ENCODE assay signal across 25 cellular contexts in the genomic region with DNA sequence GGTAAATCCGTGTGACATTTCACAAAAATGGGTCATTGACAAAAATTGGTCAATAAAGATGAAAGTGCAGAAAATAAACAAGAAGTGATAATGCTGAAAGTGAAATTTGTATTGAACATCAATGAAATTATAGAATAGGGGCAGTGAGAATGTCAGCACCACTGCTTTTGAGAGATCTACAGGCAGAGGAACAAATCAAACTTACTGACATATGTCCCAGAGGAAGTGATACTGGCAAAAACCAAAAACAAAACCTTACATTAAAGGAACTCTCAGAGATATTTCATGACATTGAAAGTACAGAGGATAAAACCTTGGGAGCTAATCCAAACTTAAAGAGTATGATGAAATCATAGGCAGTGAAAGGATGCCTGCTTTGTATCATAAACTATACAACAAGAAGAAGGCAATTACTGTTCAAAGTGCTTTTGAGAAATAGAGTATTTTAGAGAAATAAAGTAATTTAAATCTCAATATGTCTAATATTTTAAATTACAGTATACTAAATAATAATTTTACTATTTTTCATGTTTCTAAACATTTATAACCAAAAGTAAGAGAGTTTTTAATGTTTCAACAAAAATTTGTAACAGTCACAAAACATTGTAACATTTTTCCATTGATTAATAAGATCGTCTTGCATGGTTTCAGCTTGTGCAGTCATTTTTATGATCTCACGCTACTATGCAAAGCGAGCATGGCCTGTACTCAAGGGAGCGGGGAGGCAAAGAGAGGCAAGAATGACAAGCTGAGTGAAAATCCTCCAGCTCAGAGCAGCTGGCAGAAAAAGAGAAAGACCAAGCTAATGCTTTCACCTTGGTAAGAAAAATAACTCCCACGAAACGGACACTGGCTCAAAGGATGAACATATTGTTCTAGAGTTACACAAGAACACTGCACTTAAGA.
DNase-seq lines count a peak whose midpoint lies in the region; ATAC-seq and TF ChIP-seq lines count a peak whose summit lies in the region.
"Had no signal": no experiment of that assay in that cellular context is flagged by ENCODE, and none has a peak within 500 bp of the region (broad histone marks: within the 10 kb centered on the region; RNA-seq: fewer than 3 reads in every experiment).

No MANE protein-coding gene starts in this region.

- TF ChIP-seq CTCF in SK-N-SH (IDR thresholded peaks at IDR 0.05) (no peak), activated B cell treated with CpG ODN at 0.5 μM for 24 hours (IDR thresholded peaks at IDR 0.05) (no peak), natural killer cell (IDR thresholded peaks at IDR 0.05) (no peak)

- no peak for TF ChIP-seq RAD21 in SK-N-SH (IDR thresholded peaks at IDR 0.05; ENCODE audit: low read length)

- no peak for TF ChIP-seq EP300 in SK-N-SH (IDR thresholded peaks at IDR 0.05; ENCODE audit: borderline replicate concordance in 1 of 2, low read depth in 1 of 2, low read length in 1 of 2)

- H3K27me3 ChIP-seq in SK-N-SH (ENCODE audit: insufficient read depth), result no peaks in the 10 kb centered on the region
- H3K27me3 ChIP-seq: BLaER1, SJSA1 had no signal

- H3K9me3 Mint-ChIP-seq in activated B cell treated with CpG ODN at 0.5 μM for 24 hours, result peaks cover 2% of the 10 kb centered on the region
- peaks cover 2 to 4% of the 10 kb centered on the region in 2 donors for H3K9me3 Mint-ChIP-seq in natural killer cell
- H3K9me3 Mint-ChIP-seq: activated CD4-positive, alpha-beta T cell treated with anti-CD3 and anti-CD28 coated beads, Interleukin-2, amount 10 ng/mL, durations not matched to agents 24 days and 14 days; type B pancreatic cell had no signal

- H3K79me2 ChIP-seq in SK-N-SH (ENCODE audit: insufficient read depth), result no peaks in the 10 kb centered on the region
- H3K79me2 ChIP-seq: parathyroid adenoma had no signal

- ATAC-seq in SK-N-SH treated with all-trans-retinoic acid at 6 μM for 48 hours (no peak), HG03025 (IDR thresholded peaks at IDR 0.05; ENCODE audit: low FRiP score, unreplicated experiment) (peak; percentile 63), activated B cell treated with CpG ODN at 0.5 μM for 24 hours (ENCODE audit: low read depth) (peak; percentile 52), natural killer cell (no peak)
- ATAC-seq: activated CD8-positive, alpha-beta memory T cell treated with anti-CD3 and anti-CD28 coated beads, Interleukin-2, amount 10 ng/mL, durations not matched to agents 7 days and 5 days; activated naive CD4-positive, alpha-beta T cell treated with anti-CD3 and anti-CD28 coated beads, Interleukin-2, amount 50 U/mL, for 72 hours; heart left ventricle; left colon; natural killer cell treated with Interleukin-12 subunit alpha and Interleukin-12 subunit beta and Interleukin-15 and Interleukin-18, amount 100 ng/mL, for 72 hours had no signal

- H3K4me1 ChIP-seq in SK-N-SH (ENCODE audit: control insufficient read depth in 1 of 2, insufficient read depth in 2 of 2, low read depth in 1 of 2, low read length in 1 of 2), result no peaks in the 10 kb centered on the region
- H3K4me1 ChIP-seq: BLaER1, Caco-2, heart left ventricle, parathyroid adenoma, SJSA1 had no signal

- no peak overlapping the region for H3K9ac ChIP-seq in SK-N-SH
- H3K9ac ChIP-seq: BLaER1, parathyroid adenoma had no signal

- H3K4me2 ChIP-seq in SK-N-SH, result no peak overlapping the region
- H3K4me2 ChIP-seq: BLaER1 had no signal

- H3K36me3 Mint-ChIP-seq in activated B cell treated with CpG ODN at 0.5 μM for 24 hours (ENCODE audit: low read depth), result no peaks in the 10 kb centered on the region
- H3K36me3 Mint-ChIP-seq in natural killer cell, result no peaks in the 10 kb centered on the region
- H3K36me3 Mint-ChIP-seq: activated CD8-positive, alpha-beta memory T cell treated with anti-CD3 and anti-CD28 coated beads, Interleukin-2, amount 10 ng/mL, durations not matched to agents 7 days and 5 days; type B pancreatic cell had no signal

- no peak overlapping the region for H3K4me3 ChIP-seq in SK-N-SH (ENCODE audit: low read depth in 2 of 2, low read length in 1 of 2)
- H3K4me3 ChIP-seq: BLaER1, heart left ventricle, SJSA1 had no signal

- POLR2A ChIA-PET in SK-N-SH (lab: Yijun Ruan, JAX) (no interaction called here), activated B cell treated with CpG ODN at 0.5 μM for 24 hours (lab: Charles Lee) (no interaction called here)

- CTCF ChIA-PET in SK-N-SH (lab: Yijun Ruan, JAX), result interaction anchor here (1.2 to 1.3 kb wide), 2 partner anchors 13 to 263 kb away, joined by 3 to 4 read pairs; no protein-coding TSS in a partner anchor
- CTCF ChIA-PET in activated B cell treated with CpG ODN at 0.5 μM for 24 hours (lab: Charles Lee), result no interaction called here

- H3K27me3 Mint-ChIP-seq in activated B cell treated with CpG ODN at 0.5 μM for 24 hours (no peaks in the 10 kb centered on the region), natural killer cell (ENCODE audit: low read depth in 2 of 2) (peaks cover 3 to 29% of the 10 kb centered on the region in 2 donors)

- H2AFZ ChIP-seq in SK-N-SH (ENCODE audit: low read depth), result no peak overlapping the region
- H2AFZ ChIP-seq: parathyroid adenoma had no signal

- H3K27ac Mint-ChIP-seq in activated B cell treated with CpG ODN at 0.5 μM for 24 hours, result no peak overlapping the region
- no peak overlapping the region for H3K27ac Mint-ChIP-seq in natural killer cell
- H3K27ac Mint-ChIP-seq: activated CD4-positive, alpha-beta T cell treated with anti-CD3 and anti-CD28 coated beads, Interleukin-2, amount 10 ng/mL, durations not matched to agents 24 days and 14 days; activated CD8-positive, alpha-beta memory T cell treated with anti-CD3 and anti-CD28 coated beads, Interleukin-2, amount 10 ng/mL, durations not matched to agents 7 days and 5 days; activated naive CD4-positive, alpha-beta T cell treated with anti-CD3 and anti-CD28 coated beads, Interleukin-2, amount 50 U/mL, for 72 hours; natural killer cell treated with Interleukin-12 subunit alpha and Interleukin-12 subunit beta and Interleukin-15 and Interleukin-18, amount 100 ng/mL, for 72 hours; T-helper 1 cell treated with Interleukin-12 subunit alpha and Interleukin-12 subunit beta and Interleukin-4 antibody, amounts not matched to agents 30 μg/mL and 1 μg/mL, for 36 hours; type B pancreatic cell had no signal

- no peaks in the 10 kb centered on the region for H3K9me2 ChIP-seq in SK-N-SH

- H4K20me1 ChIP-seq in SK-N-SH (ENCODE audit: insufficient read depth), result no peaks in the 10 kb centered on the region
- H4K20me1 ChIP-seq: BLaER1 had no signal

- no peak overlapping the region for H3K4me3 Mint-ChIP-seq in activated B cell treated with CpG ODN at 0.5 μM for 24 hours
- no peak overlapping the region for H3K4me3 Mint-ChIP-seq in natural killer cell
- H3K4me3 Mint-ChIP-seq: activated CD4-positive, alpha-beta T cell treated with anti-CD3 and anti-CD28 coated beads, Interleukin-2, amount 10 ng/mL, durations not matched to agents 24 days and 14 days; activated CD8-positive, alpha-beta memory T cell treated with anti-CD3 and anti-CD28 coated beads, Interleukin-2, amount 10 ng/mL, durations not matched to agents 7 days and 5 days; natural killer cell treated with Interleukin-12 subunit alpha and Interleukin-12 subunit beta and Interleukin-15 and Interleukin-18, amount 100 ng/mL, for 72 hours; T-helper 1 cell treated with Interleukin-12 subunit alpha and Interleukin-12 subunit beta and Interleukin-4 antibody, amounts not matched to agents 30 μg/mL and 1 μg/mL, for 36 hours; type B pancreatic cell had no signal

- no peak overlapping the region for H3K27ac ChIP-seq in SK-N-SH (ENCODE audit: low read depth in 2 of 2, low read length in 1 of 2)
- H3K27ac ChIP-seq: BLaER1, heart left ventricle, parathyroid adenoma, SJSA1 had no signal

- intact Hi-C loops in activated B cell treated with CpG ODN at 0.5 μM for 24 hours (cut with micrococcal nuclease) (no loop called here), natural killer cell (cut with micrococcal nuclease) (no loop called here)

- H3K36me3 ChIP-seq in SK-N-SH (replicated peaks in 1 of 2; ENCODE audit: control insufficient read depth in 1 of 2, insufficient read depth in 2 of 2, low read length in 1 of 2), result no peaks in the 10 kb centered on the region
- H3K36me3 ChIP-seq: BLaER1, heart left ventricle, SJSA1 had no signal

- no peaks in the 10 kb centered on the region for H3F3A ChIP-seq in SK-N-SH (replicated peaks; ENCODE audit: insufficient read depth)

- H3K9me3 ChIP-seq in SK-N-SH, result no peaks in the 10 kb centered on the region
- H3K9me3 ChIP-seq: BLaER1, Caco-2, heart left ventricle, SJSA1 had no signal

- DNase-seq in SK-N-SH (no peak), activated B cell treated with CpG ODN at 0.5 μM for 24 hours (no peak), natural killer cell (no peak), NK-92 (lab: John Stamatoyannopoulos, UW; ENCODE audit: unreplicated experiment) (no peak)
- DNase-seq in activated CD8-positive, alpha-beta memory T cell treated with anti-CD3 and anti-CD28 coated beads, Interleukin-2, amount 50 U/mL, for 48 hours, result no peak
- no peak for DNase-seq in stimulated activated CD4-positive, alpha-beta T cell treated with anti-CD3 and anti-CD28 coated beads, Interleukin-4, amount 100 ng/mL, for 4 hours
- DNase-seq: activated CD4-positive, alpha-beta T cell treated with anti-CD3 and anti-CD28 coated beads, Interleukin-2, amount 10 ng/mL, durations not matched to agents 24 days and 14 days; activated CD8-positive, alpha-beta memory T cell treated with anti-CD3 and anti-CD28 coated beads, Interleukin-2, amount 10 ng/mL, durations not matched to agents 7 days and 5 days; aorta; Caco-2; central memory CD4-positive, alpha-beta T cell; dermis blood vessel endothelial cell; heart left ventricle; left colon; NCI-H748 treated with DMSO at 0.1 percent for 48 hours; stimulated activated CD4-positive, alpha-beta T cell treated with anti-CD3 and anti-CD28 coated beads, Interleukin-12 subunit alpha, Interleukin-12 subunit beta, amount 100 ng/mL, for 4 hours had no signal

- H3K4me1 Mint-ChIP-seq in activated B cell treated with CpG ODN at 0.5 μM for 24 hours (peaks cover 18% of the 10 kb centered on the region), natural killer cell (no peaks in the 10 kb centered on the region)
- H3K4me1 Mint-ChIP-seq: activated CD4-positive, alpha-beta T cell treated with anti-CD3 and anti-CD28 coated beads, Interleukin-2, amount 10 ng/mL, durations not matched to agents 24 days and 14 days; activated CD8-positive, alpha-beta memory T cell treated with anti-CD3 and anti-CD28 coated beads, Interleukin-2, amount 10 ng/mL, durations not matched to agents 7 days and 5 days had no signal

- WGBS in SK-N-SH (ENCODE audit: low lambda C conversion rate), result 22% methylated on average over 7 of the region's 7 CpGs

TF ChIP-seq in SK-N-SH treated with all-trans-retinoic acid at 6 μM for 48 hours, 23 proteins besides CTCF, POLR2A, EP300 and RAD21:
- TF ChIP-seq ZNF8 (CRISPR knock-in tag; IDR thresholded peaks at IDR 0.05), result no peak
- TF ChIP-seq ESRRG (CRISPR knock-in tag; IDR thresholded peaks at IDR 0.05), result no peak
- peak; percentile 70 for TF ChIP-seq ISL1 (CRISPR knock-in tag; IDR thresholded peaks at IDR 0.05)
- TF ChIP-seq ZNF565 (CRISPR knock-in tag; conservative IDR thresholded peaks at IDR 0.05; ENCODE audit: low read depth), result no peak

TF ChIP-seq in SK-N-SH, 30 proteins besides CTCF, POLR2A, EP300 and RAD21 (continues in another document):
- TF ChIP-seq CHD2 (IDR thresholded peaks at IDR 0.05; ENCODE audit: low read length, partially characterized antibody) (no peak), NRF1 (IDR thresholded peaks at IDR 0.05; ENCODE audit: low read depth, low read length) (no peak), GATA2 (CRISPR knock-in tag; IDR thresholded peaks at IDR 0.05) (no peak)

Comparison
In these comparisons a context has a peak if more than half of its experiments do, and no peak if none do; other contexts are left out.
1. ATAC-seq: peak in HG03025 (single experiment) and activated B cell treated with CpG ODN at 0.5 μM for 24 hours (single experiment); none in SK-N-SH treated with all-trans-retinoic acid at 6 μM for 48 hours (single experiment) and natural killer cell (0 of 3).